15 cellular contexts compared by ENCODE assay signal in the genomic region with DNA sequence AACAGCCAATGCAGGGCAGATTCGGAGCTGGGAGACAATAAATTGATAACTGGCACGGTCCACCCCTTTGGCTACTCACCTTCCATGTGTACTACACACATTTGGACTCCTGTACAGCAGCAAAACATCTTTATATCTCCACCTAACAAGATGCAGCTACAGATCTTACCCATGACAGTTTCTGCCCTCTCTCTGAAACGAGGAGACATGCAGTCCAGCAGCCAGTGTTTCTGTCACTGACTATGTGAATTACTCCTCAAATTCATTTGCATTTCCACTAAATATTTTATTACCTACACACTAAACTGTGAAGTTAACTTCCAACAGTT. TPM values are rescaled to one million over a fixed set of nuclear protein-coding genes. Genes with fewer than 3 reads are reported as not detected.
DNase-seq lines count a peak whose midpoint lies in the region; ATAC-seq, FAIRE-seq and TF ChIP-seq lines count a peak whose summit lies in the region.
"Had no signal": no experiment of that assay in that cellular context is flagged by ENCODE, and none has a peak within 500 bp of the region (broad histone marks: within the 10 kb centered on the region; RNA-seq: fewer than 3 reads in every experiment).

No MANE protein-coding gene starts in this region.

- peaks cover 41% of the 10 kb centered on the region for H3K4me1 ChIP-seq in CD8-positive, alpha-beta T cell (ENCODE audit: insufficient read depth, low read length)
- H3K4me1 ChIP-seq in RWPE2 (ENCODE audit: insufficient read depth, poor library complexity, severe bottlenecking), result no peaks in the 10 kb centered on the region
- H3K4me1 ChIP-seq: ascending aorta, sigmoid colon had no signal

- peaks cover 55% of the 10 kb centered on the region for H3K4me1 Mint-ChIP-seq in activated naive CD4-positive, alpha-beta T cell treated with anti-CD3 and anti-CD28 coated beads, Interleukin-2, amount 10 ng/mL, durations not matched to agents 7 days and 5 days
- peaks cover 40% of the 10 kb centered on the region for H3K4me1 Mint-ChIP-seq in CD8-positive, alpha-beta T cell (ENCODE audit: low read depth)
- H3K4me1 Mint-ChIP-seq in glutamatergic neuron (ENCODE audit: low read depth, unreplicated experiment), result peaks cover 11% of the 10 kb centered on the region

- peak overlapping the region; percentile 75 for H3K27ac Mint-ChIP-seq in activated naive CD4-positive, alpha-beta T cell treated with anti-CD3 and anti-CD28 coated beads, Interleukin-2, amount 10 ng/mL, durations not matched to agents 7 days and 5 days
- H3K27ac Mint-ChIP-seq in CD8-positive, alpha-beta T cell, result no peak overlapping the region
- H3K27ac Mint-ChIP-seq in glutamatergic neuron (ENCODE audit: unreplicated experiment), result peak overlapping the region; percentile 44
- H3K27ac Mint-ChIP-seq: progenitor cell of endocrine pancreas had no signal

- no peaks in the 10 kb centered on the region for H3K36me3 ChIP-seq in CD8-positive, alpha-beta T cell (ENCODE audit: insufficient read depth, low read length)
- no peaks in the 10 kb centered on the region for H3K36me3 ChIP-seq in RWPE2 (ENCODE audit: low read depth)
- H3K36me3 ChIP-seq: ascending aorta, neutrophil, sigmoid colon, thoracic aorta had no signal

- H3K27me3 ChIP-seq in CD8-positive, alpha-beta T cell (ENCODE audit: insufficient read depth, low read length), result no peaks in the 10 kb centered on the region
- H3K27me3 ChIP-seq in RWPE2 (ENCODE audit: insufficient read depth, poor library complexity, severe bottlenecking), result no peaks in the 10 kb centered on the region
- H3K27me3 ChIP-seq: ascending aorta had no signal

- no peak overlapping the region for H3K4me3 Mint-ChIP-seq in activated naive CD4-positive, alpha-beta T cell treated with anti-CD3 and anti-CD28 coated beads, Interleukin-2, amount 10 ng/mL, durations not matched to agents 7 days and 5 days
- no peak overlapping the region for H3K4me3 Mint-ChIP-seq in CD8-positive, alpha-beta T cell
- H3K4me3 Mint-ChIP-seq in glutamatergic neuron (ENCODE audit: unreplicated experiment), result no peak overlapping the region
- H3K4me3 Mint-ChIP-seq: activated T-cell treated with anti-CD3 and anti-CD28 coated beads, Interleukin-2, amount 50 U/mL, for 4 hours had no signal

- POLR2A ChIA-PET in CD8-positive, alpha-beta T cell (lab: Charles Lee), result interaction anchor here (0.8 to 1.5 kb wide), 5 partner anchors 11 to 675 kb away, joined by 3 to 5 read pairs (median 3); no protein-coding TSS in a partner anchor

- H3K36me3 Mint-ChIP-seq in activated naive CD4-positive, alpha-beta T cell treated with anti-CD3 and anti-CD28 coated beads, Interleukin-2, amount 10 ng/mL, durations not matched to agents 7 days and 5 days, result peaks cover 3% of the 10 kb centered on the region
- no peaks in the 10 kb centered on the region for H3K36me3 Mint-ChIP-seq in CD8-positive, alpha-beta T cell
- H3K36me3 Mint-ChIP-seq in glutamatergic neuron (ENCODE audit: unreplicated experiment), result no peaks in the 10 kb centered on the region

- no peak for FAIRE-seq in GM12891 (lab: Jason Lieb, UNC)

- no peak for TF ChIP-seq POLR2A in GM12891 (IDR thresholded peaks at IDR 0.05; ENCODE audit: low read depth, low read length)

- no peak for DNase-seq in activated naive CD4-positive, alpha-beta T cell treated with anti-CD3 and anti-CD28 coated beads, Interleukin-2, amount 10 ng/mL, durations not matched to agents 7 days and 5 days
- no peak for DNase-seq in activated naive CD4-positive, alpha-beta T cell (lab: John Stamatoyannopoulos, UW)
- DNase-seq in CD8-positive, alpha-beta T cell, result no peak
- DNase-seq in RWPE2 (ENCODE audit: low spot score) (no peak), glutamatergic neuron (no peak), NOMO-1 treated with DMSO at 0.1 percent for 48 hours (lab: John Stamatoyannopoulos, UW; ENCODE audit: unreplicated experiment) (no peak), GM12891 (ENCODE audit: insufficient read length, low spot score) (no peak)
- no peak for DNase-seq in activated T-cell treated with anti-CD3 and anti-CD28 coated beads, Interleukin-2, amount 50 U/mL, for 48 hours

- no peaks in the 10 kb centered on the region for H3K9me3 ChIP-seq in CD8-positive, alpha-beta T cell (ENCODE audit: low read length)
- H3K9me3 ChIP-seq in RWPE2 (ENCODE audit: severe bottlenecking), result no peaks in the 10 kb centered on the region
- H3K9me3 ChIP-seq: ascending aorta, neutrophil, sigmoid colon, thoracic aorta had no signal

- intact Hi-C loops in CD8-positive, alpha-beta T cell (cut with DNase I, micrococcal nuclease), result loop anchor here (1.0 to 5.0 kb wide), 5 partner anchors 98 to 263 kb away; no protein-coding TSS in a partner anchor

- peaks cover 7% of the 10 kb centered on the region for H3K9me3 Mint-ChIP-seq in activated naive CD4-positive, alpha-beta T cell treated with anti-CD3 and anti-CD28 coated beads, Interleukin-2, amount 10 ng/mL, durations not matched to agents 7 days and 5 days
- no peaks in the 10 kb centered on the region for H3K9me3 Mint-ChIP-seq in CD8-positive, alpha-beta T cell
- H3K9me3 Mint-ChIP-seq in glutamatergic neuron (ENCODE audit: unreplicated experiment), result peaks cover 7% of the 10 kb centered on the region
- H3K9me3 Mint-ChIP-seq: activated T-cell treated with anti-CD3 and anti-CD28 coated beads, Interleukin-2, amount 50 U/mL, for 4 hours had no signal

- H3K27ac ChIP-seq in CD8-positive, alpha-beta T cell (ENCODE audit: low read depth, low read length), result no peak overlapping the region
- H3K27ac ChIP-seq in RWPE2 (ENCODE audit: poor library complexity, severe bottlenecking), result no peak overlapping the region
- H3K27ac ChIP-seq: ascending aorta, epithelial cell of prostate, neutrophil, sigmoid colon, thoracic aorta had no signal

- CTCF ChIA-PET in activated naive CD4-positive, alpha-beta T cell treated with anti-CD3 and anti-CD28 coated beads, Interleukin-2, amount 10 ng/mL, durations not matched to agents 7 days and 5 days (lab: Charles Lee), result interaction anchor here (0.8 to 4.6 kb wide), 42 partner anchors 9 to 275 kb away, joined by 3 to 160 read pairs (median 5); a partner anchor contains a TSS
- CTCF ChIA-PET in CD8-positive, alpha-beta T cell (lab: Charles Lee), result interaction anchor here (0.6 to 4.9 kb wide), 49 partner anchors 9 to 982 kb away, joined by 3 to 188 read pairs (median 5); a partner anchor contains a TSS

- no peak overlapping the region for H3K4me3 ChIP-seq in CD8-positive, alpha-beta T cell (ENCODE audit: low read depth, low read length)
- no peak overlapping the region for H3K4me3 ChIP-seq in RWPE2 (ENCODE audit: severe bottlenecking)
- H3K4me3 ChIP-seq: ascending aorta, sigmoid colon, thoracic aorta had no signal

- H3K27me3 Mint-ChIP-seq in activated naive CD4-positive, alpha-beta T cell treated with anti-CD3 and anti-CD28 coated beads, Interleukin-2, amount 10 ng/mL, durations not matched to agents 7 days and 5 days, result peaks cover 49% of the 10 kb centered on the region
- no peaks in the 10 kb centered on the region for H3K27me3 Mint-ChIP-seq in CD8-positive, alpha-beta T cell (ENCODE audit: low read depth)
- H3K27me3 Mint-ChIP-seq in glutamatergic neuron (ENCODE audit: unreplicated experiment), result peaks cover 3% of the 10 kb centered on the region

- peak; percentile 33 for TF ChIP-seq CTCF in CD8-positive, alpha-beta T cell (IDR thresholded peaks at IDR 0.05)
- TF ChIP-seq CTCF in RWPE2 (IDR thresholded peaks at IDR 0.05; ENCODE audit: poor library complexity, severe bottlenecking) (peak; percentile 58), glutamatergic neuron (IDR thresholded peaks at IDR 0.05; ENCODE audit: partially characterized antibody, unreplicated experiment) (peak; percentile 29)

- no peak for ATAC-seq in CD8-positive, alpha-beta T cell
- no peak for ATAC-seq in RWPE2 (ENCODE audit: low read depth)

TF ChIP-seq in GM12891, 5 proteins besides CTCF, POLR2A, EP300 and RAD21:
- TF ChIP-seq TAF1 (IDR thresholded peaks at IDR 0.05; ENCODE audit: low read depth, low read length) (no peak), POLR2AphosphoS5 (IDR thresholded peaks at IDR 0.05; ENCODE audit: low read depth, low read length) (no peak), SPI1 (IDR thresholded peaks at IDR 0.05; ENCODE audit: low read depth, low read length) (no peak), POU2F2 (IDR thresholded peaks at IDR 0.05; ENCODE audit: low read depth, low read length) (no peak), PAX5 (IDR thresholded peaks at IDR 0.05; ENCODE audit: insufficient read depth, low read length, severe bottlenecking) (no peak)

RNA-seq across cellular contexts. Expression of a gene that starts 58.7 kb away (rescaled TPM):
- total RNA-seq in CD8-positive, alpha-beta T cell, result 1 to 10 TPM in 1 of 2 experiments, under 1 TPM in 1; 0.61 to 1.9 TPM
- total RNA-seq in glutamatergic neuron (ENCODE audit: unreplicated experiment), result 7.0 TPM
- polyA plus RNA-seq in GM12891 (2012; ENCODE audit: low read depth, missing spikeins), result 0.08 TPM
